ENCODE assay signal across 8 cellular contexts in genomic region chr13:52652980-52653303, GRCh38. TPM values are rescaled to one million over a fixed set of nuclear protein-coding genes. Genes with fewer than 3 reads are reported as not detected.
DNase-seq lines count a peak whose midpoint lies in the region; ATAC-seq, FAIRE-seq and TF ChIP-seq lines count a peak whose summit lies in the region.

No MANE protein-coding gene starts in this region.

- H3K4me1 ChIP-seq in HUES64 (ENCODE audit: insufficient read depth, low read length) (peaks cover 12% of the 10 kb centered on the region), mucosa of stomach (ENCODE audit: control insufficient read depth, insufficient read depth, low read length) (peaks cover 11% of the 10 kb centered on the region)

- H3K9ac ChIP-seq in HUES64 (ENCODE audit: low read depth, low read length) (peak overlapping the region; percentile 99), mucosa of stomach (ENCODE audit: low read length) (peak overlapping the region; percentile 85)

- peaks cover 52% of the 10 kb centered on the region for H3K36me3 ChIP-seq in HUES64 (ENCODE audit: insufficient read depth, low read length)
- no peaks in the 10 kb centered on the region for H3K36me3 ChIP-seq in mucosa of stomach (ENCODE audit: control insufficient read depth, insufficient read depth, low read length)

- H3K27ac ChIP-seq in HUES64 (ENCODE audit: low read depth, low read length) (peak overlapping the region; percentile 99), dorsolateral prefrontal cortex (peak overlapping the region; percentile 93 to 100 (median 99))

- H3K4me3 ChIP-seq in GM08714 (ENCODE audit: low read length) (peak overlapping the region; percentile 97), HUES64 (ENCODE audit: low read length) (peak overlapping the region; percentile 79), dorsolateral prefrontal cortex (peak overlapping the region; percentile 63 to 98 (median 89)), mucosa of stomach (ENCODE audit: low read length) (peak overlapping the region; percentile 78)

- no peaks in the 10 kb centered on the region for H3K9me3 ChIP-seq in HUES64 (ENCODE audit: insufficient read depth, low read depth, low read length)
- H3K9me3 ChIP-seq in mucosa of stomach (ENCODE audit: control insufficient read depth, low read length), result no peaks in the 10 kb centered on the region

- WGBS in HUES64, result under 1% methylated on average over 18 of the region's 18 CpGs

- peak in 15 of 56 donors; percentile 1 to 39 (median 6) for TF ChIP-seq CTCF in dorsolateral prefrontal cortex (IDR thresholded peaks at IDR 0.05 in 54 of 56, conservative IDR thresholded peaks at IDR 0.05 in 2 of 56; ENCODE audit: low read depth in 1 of 56, partially characterized antibody in 56 of 56)
- TF ChIP-seq CTCF in D721Med (IDR thresholded peaks at IDR 0.05; ENCODE audit: insufficient read depth, missing control alignments), result no peak

- no peak for FAIRE-seq in D721Med (lab: Jason Lieb, UNC)

- peak in 1 of 10 donors; percentile 59 for DNase-seq in dorsolateral prefrontal cortex
- DNase-seq in NOMO-1 treated with dmso at 0.1 percent for 144 hours (lab: John Stamatoyannopoulos, UW; ENCODE audit: unreplicated experiment), result no peak
- no peak for DNase-seq in NCI-H1417 treated with DMSO at 0.1 percent for 48 hours (lab: John Stamatoyannopoulos, UW)
- no peak for DNase-seq in D721Med (ENCODE audit: insufficient read length, low spot score)

- no peaks in the 10 kb centered on the region for H3K27me3 ChIP-seq in HUES64 (ENCODE audit: insufficient read depth, low read length)
- no peaks in the 10 kb centered on the region for H3K27me3 ChIP-seq in dorsolateral prefrontal cortex
- H3K27me3 ChIP-seq in mucosa of stomach (ENCODE audit: control insufficient read depth, insufficient read depth, low read length), result no peaks in the 10 kb centered on the region

- intact Hi-C loops in dorsolateral prefrontal cortex (cut with DNase I), result loop anchor here (1.0 to 5.0 kb wide), 4 partner anchors 36 to 134 kb away; partner anchors contain the start of gene CNMD (in 1 of the 2)

- peak; percentile 28 for ATAC-seq in GM21576 (IDR thresholded peaks at IDR 0.05; ENCODE audit: unreplicated experiment)

RNA-seq across cellular contexts. Expression of gene SUGT1, which starts 0.3 kb away (rescaled TPM):
- 70.9 TPM for polyA plus RNA-seq in HUES64 (2013, experiment 1 of 2)
- 70.9 TPM for polyA plus RNA-seq in HUES64 (2013, experiment 2 of 2)
- 100 to 1,000 TPM in 6 of 120 experiments, 10 to 100 TPM in 114; 53.9 to 120 (median 77.9) TPM for total RNA-seq in dorsolateral prefrontal cortex

RNA-seq across cellular contexts. Expression of gene HNRNPA1L2, which starts 10.7 kb away (rescaled TPM):
- 7.9 TPM for polyA plus RNA-seq in HUES64 (2013, experiment 1 of 2)
- polyA plus RNA-seq in HUES64 (2013, experiment 2 of 2), result 8.9 TPM
- 10 to 100 TPM in 80 of 120 experiments, 1 to 10 TPM in 40; 6.6 to 16.4 (median 11.1) TPM for total RNA-seq in dorsolateral prefrontal cortex
